19 cellular contexts compared by ENCODE assay signal in the genomic region with DNA sequence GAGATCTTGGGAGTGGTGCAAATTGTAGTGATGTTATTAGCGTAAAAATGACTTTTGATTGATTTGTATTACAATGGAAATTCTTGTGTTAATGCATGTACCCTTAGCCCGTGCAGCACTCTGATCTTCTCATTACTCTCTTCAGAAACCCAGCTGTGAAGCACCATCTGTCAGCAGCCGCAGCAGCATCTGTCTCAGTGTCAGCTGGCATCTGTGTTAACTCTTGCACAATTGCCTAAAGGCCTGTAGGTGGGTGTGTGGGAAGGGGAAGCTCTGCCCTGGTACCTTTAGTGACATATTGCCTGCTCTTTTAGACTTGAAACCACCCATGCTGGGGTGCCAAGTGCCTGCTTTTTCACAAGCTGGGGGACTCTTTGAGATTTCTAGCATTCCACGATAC.
A peak's percentile ranks its signal among the peaks of the same experiment; 100 is the strongest.
DNase-seq lines count a peak whose midpoint lies in the region; ATAC-seq and TF ChIP-seq lines count a peak whose summit lies in the region.
"Had no signal": no experiment of that assay in that cellular context is flagged by ENCODE, and none has a peak within 500 bp of the region (broad histone marks: within the 10 kb centered on the region; RNA-seq: fewer than 3 reads in every experiment).

No MANE protein-coding gene starts in this region.

- H3K27me3 ChIP-seq in fibroblast of lung (ENCODE audit: control insufficient read depth, insufficient read depth, low read length): no peaks in the 10 kb centered on the region

- intact Hi-C loops in sciatic nerve (cut with DNase I): no loop called here

- no peak overlapping the region for H3K27ac ChIP-seq in fibroblast of lung (ENCODE audit: insufficient read depth, low read length)
- H3K27ac ChIP-seq: C4-2B had no signal

- no peaks in the 10 kb centered on the region for H3K79me2 ChIP-seq in fibroblast of lung (ENCODE audit: control insufficient read depth, insufficient read depth, low read length)

- H3K9me3 ChIP-seq in fibroblast of lung (ENCODE audit: control insufficient read depth, insufficient read depth, low read depth, low read length): no peaks in the 10 kb centered on the region

- no peak overlapping the region for H3K4me2 ChIP-seq in fibroblast of lung (ENCODE audit: extremely low read depth, insufficient read depth, low read length)

- TF ChIP-seq CTCF in fibroblast of lung (conservative IDR thresholded peaks at IDR 0.05 in 1 of 2, IDR thresholded peaks at IDR 0.05 in 1 of 2; ENCODE audit: low read depth in 1 of 2, low read length in 2 of 2): no peak

- no peaks in the 10 kb centered on the region for H3K36me3 ChIP-seq in fibroblast of lung (ENCODE audit: control insufficient read depth, insufficient read depth, low read length)

- DNase-seq in NCI-H748 (lab: John Stamatoyannopoulos, UW; ENCODE audit: unreplicated experiment) (peak; percentile 63), NCI-H748 treated with DMSO at 0.1 percent for 48 hours (lab: John Stamatoyannopoulos, UW) (no peak), NCI-H524 (lab: John Stamatoyannopoulos, UW) (peak; percentile 98 to 100), fibroblast of lung (ENCODE audit: low read depth in 2 of 2) (peak; percentile 23 to 29), sciatic nerve (ENCODE audit: low spot score) (no peak), NCI-H2107 treated with DMSO at 0.1 percent for 48 hours (lab: John Stamatoyannopoulos, UW; ENCODE audit: unreplicated experiment) (no peak), middle frontal gyrus (ENCODE audit: extremely low spot score, low spot score) (no peak)
- no peak for DNase-seq in activated CD4-positive, alpha-beta T cell treated with anti-CD3 and anti-CD28 coated beads for 48 hours
- DNase-seq: activated CD4-positive, alpha-beta T cell treated with anti-CD3 and anti-CD28 coated beads for 1 hour; activated effector memory CD4-positive, alpha-beta T cell treated with Interleukin-2 at 50 U/mL for 16 hours; DMS153; erythroblast; Karpas-422; NCI-H1417; NCI-H446 treated with DMSO at 0.1 percent for 48 hours; T1000 had no signal

- H3K4me1 ChIP-seq in fibroblast of lung (ENCODE audit: control insufficient read depth, extremely low read depth, insufficient read depth, low read length): no peaks in the 10 kb centered on the region

- no peak overlapping the region for H3K4me3 ChIP-seq in fibroblast of lung (replicated peaks in 1 of 4; ENCODE audit: control extremely low read depth in 1 of 4, insufficient read depth in 1 of 4, low read depth in 3 of 4, low read length in 4 of 4)

- no peak overlapping the region for H3K9ac ChIP-seq in fibroblast of lung (ENCODE audit: insufficient read depth, low read length)

- no peaks in the 10 kb centered on the region for H4K20me1 ChIP-seq in fibroblast of lung (ENCODE audit: control insufficient read depth, extremely low read depth, insufficient read depth, low read length)

- ATAC-seq in sciatic nerve: peak; percentile 23
- ATAC-seq: SK-N-SH treated with all-trans-retinoic acid at 6 μM for 48 hours; stimulated activated effector memory CD8-positive, alpha-beta T cell treated with anti-CD3 and anti-CD28 coated beads, Interleukin-12 subunit alpha, Interleukin-12 subunit beta, amount 100 ng/mL, for 72 hours had no signal

- no peak overlapping the region for H2AFZ ChIP-seq in fibroblast of lung (ENCODE audit: low read length)

Comparison
In these comparisons a context has a peak if more than half of its experiments do, and no peak if none do; other contexts are left out.
1. DNase-seq: peak in NCI-H748 (single experiment), NCI-H524 (2 of 2) and fibroblast of lung (2 of 2); none in NCI-H748 treated with DMSO at 0.1 percent for 48 hours (single experiment), sciatic nerve (single experiment), activated CD4-positive, alpha-beta T cell treated with anti-CD3 and anti-CD28 coated beads for 48 hours (single experiment), NCI-H2107 treated with DMSO at 0.1 percent for 48 hours (single experiment) and middle frontal gyrus (single experiment).